8 cellular contexts compared by ENCODE assay signal in genomic region chr1:112704511-112704907, GRCh38. TPM values are rescaled to one million over a fixed set of nuclear protein-coding genes. Genes with fewer than 3 reads are reported as not detected.
DNase-seq lines count a peak whose midpoint lies in the region; ATAC-seq, FAIRE-seq and TF ChIP-seq lines count a peak whose summit lies in the region.

No MANE protein-coding gene starts in this region.

- DNase-seq in Karpas-422 (no peak), colonic mucosa (no peak), SKM-1 (lab: John Stamatoyannopoulos, UW; ENCODE audit: unreplicated experiment) (no peak), NCI-H2196 treated with DMSO at 0.1 percent for 48 hours (lab: John Stamatoyannopoulos, UW; ENCODE audit: unreplicated experiment) (no peak), H54 (ENCODE audit: insufficient read length, low spot score) (no peak)
- DNase-seq in natural killer cell treated with Interleukin-12 subunit alpha and Interleukin-12 subunit beta and Interleukin-15 and Interleukin-18, amount 100 ng/mL, for 72 hours (ENCODE audit: low spot score): peak; percentile 77

- no peak for TF ChIP-seq CTCF in colonic mucosa (IDR thresholded peaks at IDR 0.05)

- H3K4me3 ChIP-seq in BLaER1: peak overlapping the region; percentile 88
- H3K4me3 ChIP-seq in Karpas-422 (ENCODE audit: low read length): peak overlapping the region; percentile 65
- H3K4me3 ChIP-seq in colonic mucosa: peak overlapping the region; percentile 54

- H3K4me1 ChIP-seq in BLaER1 (peaks cover 78% of the 10 kb centered on the region), Karpas-422 (ENCODE audit: low read length) (peaks cover 40% of the 10 kb centered on the region), colonic mucosa (peaks cover 34% of the 10 kb centered on the region)

- peak overlapping the region; percentile 42; the same call in 1 of the 2 replicates for H2AFZ ChIP-seq in Karpas-422 (ENCODE audit: low read length)

- peak overlapping the region; percentile 90 for H3K9ac ChIP-seq in BLaER1
- peak overlapping the region; percentile 66 for H3K9ac ChIP-seq in Karpas-422 (ENCODE audit: low read length)
- H3K9ac ChIP-seq in colonic mucosa (ENCODE audit: low read depth in 2 of 2, low read length in 2 of 2): peak overlapping the region; percentile 72 to 88

- H3K4me1 Mint-ChIP-seq in natural killer cell treated with Interleukin-12 subunit alpha and Interleukin-12 subunit beta and Interleukin-15 and Interleukin-18, amount 100 ng/mL, for 72 hours (ENCODE audit: low read depth in 2 of 2): peaks cover 65 to 71% of the 10 kb centered on the region in 2 donors

- H3K27me3 ChIP-seq in BLaER1: no peaks in the 10 kb centered on the region
- no peaks in the 10 kb centered on the region for H3K27me3 ChIP-seq in Karpas-422 (ENCODE audit: low read length)
- H3K27me3 ChIP-seq in colonic mucosa: no peaks in the 10 kb centered on the region

- H3K36me3 Mint-ChIP-seq in natural killer cell treated with Interleukin-12 subunit alpha and Interleukin-12 subunit beta and Interleukin-15 and Interleukin-18, amount 100 ng/mL, for 72 hours: peaks cover 9% of the 10 kb centered on the region

- peaks cover 12% of the 10 kb centered on the region for H3K36me3 ChIP-seq in BLaER1
- no peaks in the 10 kb centered on the region for H3K36me3 ChIP-seq in Karpas-422 (ENCODE audit: insufficient read depth, low read length)
- H3K36me3 ChIP-seq in colonic mucosa: peaks cover 5% of the 10 kb centered on the region

- H3K9me3 ChIP-seq in BLaER1: no peaks in the 10 kb centered on the region
- H3K9me3 ChIP-seq in Karpas-422 (ENCODE audit: low read length): no peaks in the 10 kb centered on the region
- H3K9me3 ChIP-seq in colonic mucosa: no peaks in the 10 kb centered on the region

- H3K27ac ChIP-seq in BLaER1 (peak overlapping the region; percentile 93), Karpas-422 (ENCODE audit: low read length) (no peak overlapping the region), colonic mucosa (peak overlapping the region; percentile 96)

- H3K9me2 ChIP-seq in Karpas-422 (replicated peaks; ENCODE audit: insufficient read depth, low read length): no peaks in the 10 kb centered on the region

- no peaks in the 10 kb centered on the region for H3K79me2 ChIP-seq in Karpas-422 (ENCODE audit: low read length)

- H4K20me1 ChIP-seq in BLaER1 (no peaks in the 10 kb centered on the region), Karpas-422 (ENCODE audit: insufficient read depth, low read depth, low read length) (0 out of 2 replicates have a peak, but pooled peaks cover 7% of the 10 kb centered on the region)

- H3K27me3 Mint-ChIP-seq in natural killer cell treated with Interleukin-12 subunit alpha and Interleukin-12 subunit beta and Interleukin-15 and Interleukin-18, amount 100 ng/mL, for 72 hours: peaks cover 0 to 3% of the 10 kb centered on the region in 2 donors

- FAIRE-seq in H54 (lab: Jason Lieb, UNC): no peak

- peak overlapping the region; percentile 91 to 98 for H3K27ac Mint-ChIP-seq in natural killer cell treated with Interleukin-12 subunit alpha and Interleukin-12 subunit beta and Interleukin-15 and Interleukin-18, amount 100 ng/mL, for 72 hours

- intact Hi-C loops in colonic mucosa (cut with DNase I): no loop called here

- H3K4me3 Mint-ChIP-seq in natural killer cell treated with Interleukin-12 subunit alpha and Interleukin-12 subunit beta and Interleukin-15 and Interleukin-18, amount 100 ng/mL, for 72 hours: peak overlapping the region; percentile 91

- no peaks in the 10 kb centered on the region for H3K9me3 Mint-ChIP-seq in natural killer cell treated with Interleukin-12 subunit alpha and Interleukin-12 subunit beta and Interleukin-15 and Interleukin-18, amount 100 ng/mL, for 72 hours

- peak overlapping the region; percentile 97 for H3K4me2 ChIP-seq in BLaER1
- peak overlapping the region; percentile 70 for H3K4me2 ChIP-seq in Karpas-422 (ENCODE audit: low read depth, low read length, poor library complexity, severe bottlenecking)

- peak; percentile 57 to 70 for ATAC-seq in natural killer cell treated with Interleukin-12 subunit alpha and Interleukin-12 subunit beta and Interleukin-15 and Interleukin-18, amount 100 ng/mL, for 72 hours
- ATAC-seq in GM19452 (IDR thresholded peaks at IDR 0.05; ENCODE audit: unreplicated experiment): no peak

- no peak for TF ChIP-seq POLR2A in H54 (IDR thresholded peaks at IDR 0.05; ENCODE audit: low read depth, low read length)

RNA-seq across cellular contexts. Expression of gene RHOC, which starts 2.4 kb away (rescaled TPM):
- total RNA-seq in Karpas-422 (2014; rRNA removed; shearing (Covaris generic); ENCODE audit: low replicate concordance): 16.5 and 38.6 TPM in 2 replicates
- 100 to 1,000 TPM; 327 to 451 TPM for total RNA-seq in colonic mucosa
- total RNA-seq in natural killer cell treated with Interleukin-12 subunit alpha and Interleukin-12 subunit beta and Interleukin-15 and Interleukin-18, amount 100 ng/mL, for 72 hours: 100 to 1,000 TPM in 1 of 2 donors, 10 to 100 TPM in 1; 77.2 to 132 TPM

RNA-seq across cellular contexts. Expression of gene PPM1J, which starts 10.6 kb away (rescaled TPM):
- total RNA-seq in Karpas-422 (2014; rRNA removed; shearing (Covaris generic); ENCODE audit: low replicate concordance): not detected in 2 replicates
- total RNA-seq in colonic mucosa: 1 to 10 TPM in 1 of 2 donors, under 1 TPM in 1; 0.80 to 1.0 TPM
- total RNA-seq in natural killer cell treated with Interleukin-12 subunit alpha and Interleukin-12 subunit beta and Interleukin-15 and Interleukin-18, amount 100 ng/mL, for 72 hours: not detected

RNA-seq across cellular contexts. Expression of gene MOV10, which starts 30.1 kb away (rescaled TPM):
- total RNA-seq in Karpas-422 (2014; rRNA removed; shearing (Covaris generic); ENCODE audit: low replicate concordance): 7.7 and 13.8 TPM in 2 replicates
- total RNA-seq in colonic mucosa: 10 to 100 TPM; 61.6 to 62.7 TPM
- total RNA-seq in natural killer cell treated with Interleukin-12 subunit alpha and Interleukin-12 subunit beta and Interleukin-15 and Interleukin-18, amount 100 ng/mL, for 72 hours: 10 to 100 TPM; 71.0 to 78.0 TPM
